15 cellular contexts compared by ENCODE assay signal in genomic region chr1:35561297-35561971, GRCh38. TPM values are rescaled to one million over a fixed set of nuclear protein-coding genes. Genes with fewer than 3 reads are reported as not detected.
DNase-seq lines count a peak whose midpoint lies in the region; ATAC-seq, FAIRE-seq and TF ChIP-seq lines count a peak whose summit lies in the region.
"Had no signal": no experiment of that assay in that cellular context is flagged by ENCODE, and none has a peak within 500 bp of the region (broad histone marks: within the 10 kb centered on the region; RNA-seq: fewer than 3 reads in every experiment).

No MANE protein-coding gene starts in this region.

- H2AFZ ChIP-seq in GM12878 (ENCODE audit: control insufficient read depth, low read depth, low read length) = no peak overlapping the region
- H2AFZ ChIP-seq: hepatocyte had no signal

- peaks cover 0 to 11% of the 10 kb centered on the region in 2 experiments; a peak in 2 of 4 replicates for H3K36me3 ChIP-seq in GM12878 (ENCODE audit: control insufficient read depth in 2 of 2, insufficient read depth in 2 of 2, low read length in 1 of 2)
- peaks cover 0 to 28% (median 0%) of the 10 kb centered on the region in 3 experiments for H3K36me3 ChIP-seq in naive thymus-derived CD4-positive, alpha-beta T cell (ENCODE audit: control insufficient read depth in 2 of 3, insufficient read depth in 3 of 3, low read length in 3 of 3)
- peaks cover 0 to 61% (median 0%) of the 10 kb centered on the region in 3 donors for H3K36me3 ChIP-seq in tibial nerve

- CTCF ChIA-PET in GM12878 (lab: Yijun Ruan, JAX) = interaction anchor here (0.6 to 4.9 kb wide), 4 partner anchors 20 to 155 kb away, joined by 4 to 69 read pairs (median 4); no protein-coding TSS in a partner anchor
- CTCF ChIA-PET in naive thymus-derived CD4-positive, alpha-beta T cell (lab: Charles Lee) = interaction anchor here (1.1 to 4.9 kb wide), 3 partner anchors 11 to 154 kb away, joined by 5 to 47 read pairs (median 7); partner anchors contain the start of gene TFAP2E

- no peak overlapping the region for H3K4me3 ChIP-seq in GM12878
- no peak overlapping the region for H3K4me3 ChIP-seq in naive thymus-derived CD4-positive, alpha-beta T cell (ENCODE audit: low read length)
- no peak overlapping the region for H3K4me3 ChIP-seq in tibial nerve
- H3K4me3 ChIP-seq: hepatocyte had no signal

- TF ChIP-seq EP300 in GM12878 (IDR thresholded peaks at IDR 0.05; ENCODE audit: borderline replicate concordance in 1 of 2, control insufficient read depth in 1 of 2, low read depth in 2 of 2, low read length in 2 of 2) (no peak), tibial nerve (IDR thresholded peaks at IDR 0.05) (no peak)

- DNase-seq in activated T-cell treated with anti-CD3 and anti-CD28 coated beads, Interleukin-2, amount 50 U/mL, for 24 hours = no peak
- no peak for DNase-seq in activated T-cell treated with anti-CD3 and anti-CD28 coated beads, Interleukin-2, amount 50 U/mL, for 72 hours
- DNase-seq in GM12878 (ENCODE audit: low read depth, low spot score) (no peak), tibial nerve (ENCODE audit: low spot score in 2 of 2) (no peak)
- DNase-seq in naive thymus-derived CD4-positive, alpha-beta T cell = peak in 1 of 9 donors; percentile 9
- DNase-seq in activated naive CD8-positive, alpha-beta T cell treated with anti-CD3 and anti-CD28 coated beads for 36 hours = no peak
- DNase-seq: activated CD4-positive, alpha-beta T cell treated with anti-CD3 and anti-CD28 coated beads, Interleukin-2, amount 50 U/mL, for 48 hours; activated naive CD4-positive, alpha-beta T cell treated with anti-CD3 and anti-CD28 coated beads for 36 hours; KG1; NCI-H526 treated with DMSO at 0.1 percent for 48 hours; T-helper 9 cell had no signal

- no peaks in the 10 kb centered on the region for H3K9me3 ChIP-seq in GM12878 (replicated peaks; ENCODE audit: control insufficient read depth, insufficient read depth, low read length)
- H3K9me3 ChIP-seq in naive thymus-derived CD4-positive, alpha-beta T cell (ENCODE audit: control insufficient read depth in 2 of 3, low read length in 3 of 3) = no peaks in the 10 kb centered on the region
- no peaks in the 10 kb centered on the region for H3K9me3 ChIP-seq in tibial nerve

- peak overlapping the region; percentile 42 for H3K27ac Mint-ChIP-seq in activated T-cell treated with anti-CD3 and anti-CD28 coated beads, Interleukin-2, amount 50 U/mL, for 24 hours
- no peak overlapping the region for H3K27ac Mint-ChIP-seq in activated T-cell treated with anti-CD3 and anti-CD28 coated beads, Interleukin-2, amount 50 U/mL, for 72 hours
- H3K27ac Mint-ChIP-seq in naive thymus-derived CD4-positive, alpha-beta T cell = peak overlapping the region in 7 of 9 donors; percentile 13 to 89 (median 73)
- no peak overlapping the region for H3K27ac Mint-ChIP-seq in activated naive CD8-positive, alpha-beta T cell treated with anti-CD3 and anti-CD28 coated beads for 36 hours

- TF ChIP-seq POLR2A in GM12878 (IDR thresholded peaks at IDR 0.05; ENCODE audit: low read depth, low read length) = no peak
- no peak for TF ChIP-seq POLR2A in tibial nerve (IDR thresholded peaks at IDR 0.05)

- H3K27me3 Mint-ChIP-seq in activated T-cell treated with anti-CD3 and anti-CD28 coated beads, Interleukin-2, amount 50 U/mL, for 24 hours = no peaks in the 10 kb centered on the region
- H3K27me3 Mint-ChIP-seq in activated T-cell treated with anti-CD3 and anti-CD28 coated beads, Interleukin-2, amount 50 U/mL, for 72 hours (ENCODE audit: low read depth) = no peaks in the 10 kb centered on the region
- no peaks in the 10 kb centered on the region for H3K27me3 Mint-ChIP-seq in naive thymus-derived CD4-positive, alpha-beta T cell
- no peaks in the 10 kb centered on the region for H3K27me3 Mint-ChIP-seq in activated naive CD8-positive, alpha-beta T cell treated with anti-CD3 and anti-CD28 coated beads for 36 hours
- H3K27me3 Mint-ChIP-seq: central memory CD8-positive, alpha-beta T cell had no signal

- H3K4me1 ChIP-seq in GM12878 (ENCODE audit: control insufficient read depth, insufficient read depth, low read length) = no peaks in the 10 kb centered on the region; the same call in 1 of the 2 replicates
- peaks cover 3 to 9% of the 10 kb centered on the region in 2 donors for H3K4me1 ChIP-seq in naive thymus-derived CD4-positive, alpha-beta T cell (ENCODE audit: control insufficient read depth in 2 of 2, insufficient read depth in 2 of 2, low read length in 2 of 2)
- H3K4me1 ChIP-seq in tibial nerve = peaks cover 0 to 46% (median 7%) of the 10 kb centered on the region in 4 donors

- TF ChIP-seq RAD21 in GM12878 (IDR thresholded peaks at IDR 0.05; ENCODE audit: insufficient read depth, low read depth, low read length) = no peak

- no peak for ATAC-seq in activated T-cell treated with anti-CD3 and anti-CD28 coated beads, Interleukin-2, amount 50 U/mL, for 72 hours (replicated peaks in 1 of 2)
- ATAC-seq in GM12878 (no peak), GM19452 (IDR thresholded peaks at IDR 0.05; ENCODE audit: unreplicated experiment) (no peak), HG02870 (IDR thresholded peaks at IDR 0.05; ENCODE audit: unreplicated experiment) (no peak)
- no peak for ATAC-seq in naive thymus-derived CD4-positive, alpha-beta T cell

- in situ Hi-C loops in GM12878 (cut with MboI) = loop anchor here (5.0 kb wide), 1 partner anchor 109 kb away; no protein-coding TSS in a partner anchor

- H3K27me3 ChIP-seq in GM12878 (replicated peaks in 1 of 2; ENCODE audit: control insufficient read depth in 2 of 2, insufficient read depth in 2 of 2, low read length in 1 of 2) = no peaks in the 10 kb centered on the region
- H3K27me3 ChIP-seq in naive thymus-derived CD4-positive, alpha-beta T cell (ENCODE audit: control insufficient read depth in 2 of 2, insufficient read depth in 2 of 2, low read length in 2 of 2) = no peaks in the 10 kb centered on the region
- H3K27me3 ChIP-seq in tibial nerve = no peaks in the 10 kb centered on the region
- H3K27me3 ChIP-seq: hepatocyte had no signal

- no peak overlapping the region for H3K9ac ChIP-seq in GM12878 (ENCODE audit: control insufficient read depth, insufficient read depth, low read length)

- BruUV-seq in GM12878 (replicated peaks; lab: Mats Ljungman, UMichigan) = no TSS peak

- intact Hi-C loops in GM12878 (cut with micrococcal nuclease; ENCODE audit: unreplicated experiment) = no loop called here
- intact Hi-C loops in naive thymus-derived CD4-positive, alpha-beta T cell (cut with micrococcal nuclease) = no loop called here

- H3K4me1 Mint-ChIP-seq in activated T-cell treated with anti-CD3 and anti-CD28 coated beads, Interleukin-2, amount 50 U/mL, for 24 hours (ENCODE audit: low read depth) = peaks cover 49% of the 10 kb centered on the region
- H3K4me1 Mint-ChIP-seq in activated T-cell treated with anti-CD3 and anti-CD28 coated beads, Interleukin-2, amount 50 U/mL, for 72 hours (ENCODE audit: low read depth) = peaks cover 54% of the 10 kb centered on the region
- H3K4me1 Mint-ChIP-seq in naive thymus-derived CD4-positive, alpha-beta T cell = peaks cover 23 to 49% (median 39%) of the 10 kb centered on the region in 7 donors
- H3K4me1 Mint-ChIP-seq in activated naive CD8-positive, alpha-beta T cell treated with anti-CD3 and anti-CD28 coated beads for 36 hours = peaks cover 34% of the 10 kb centered on the region

- H3K4me3 Mint-ChIP-seq in activated T-cell treated with anti-CD3 and anti-CD28 coated beads, Interleukin-2, amount 50 U/mL, for 24 hours = no peak overlapping the region
- H3K4me3 Mint-ChIP-seq in activated T-cell treated with anti-CD3 and anti-CD28 coated beads, Interleukin-2, amount 50 U/mL, for 72 hours = no peak overlapping the region
- peak overlapping the region in 3 of 10 donors; percentile 5 to 22 (median 14) for H3K4me3 Mint-ChIP-seq in naive thymus-derived CD4-positive, alpha-beta T cell
- no peak overlapping the region for H3K4me3 Mint-ChIP-seq in activated naive CD8-positive, alpha-beta T cell treated with anti-CD3 and anti-CD28 coated beads for 36 hours
- H3K4me3 Mint-ChIP-seq: activated naive CD4-positive, alpha-beta T cell treated with anti-CD3 and anti-CD28 coated beads for 36 hours; central memory CD8-positive, alpha-beta T cell had no signal

- H3K27ac ChIP-seq in GM12878 (ENCODE audit: control insufficient read depth, insufficient read depth) (no peak overlapping the region), tibial nerve (peak overlapping the region in 3 of 4 donors; percentile 2 to 99 (median 50))
- H3K27ac ChIP-seq in naive thymus-derived CD4-positive, alpha-beta T cell (ENCODE audit: low read depth, low read length) = no peak overlapping the region
- H3K27ac ChIP-seq: hepatocyte had no signal

- TF ChIP-seq CTCF in GM12878 (IDR thresholded peaks at IDR 0.05 in 2 of 3, conservative IDR thresholded peaks at IDR 0.05 in 1 of 3; ENCODE audit: control insufficient read depth in 2 of 3, extremely low read depth in 1 of 3, insufficient read depth in 1 of 3, low read depth in 3 of 3, low read length in 3 of 3) (no peak), tibial nerve (IDR thresholded peaks at IDR 0.05) (no peak)

- FAIRE-seq in GM12878 (lab: Jason Lieb, UNC) = no peak

- POLR2A ChIA-PET in GM12878 (lab: Charles Lee) = interaction anchor here (0.5 to 1.5 kb wide), 2 partner anchors 25 to 111 kb away, joined by 3 to 5 read pairs; no protein-coding TSS in a partner anchor
- POLR2A ChIA-PET in naive thymus-derived CD4-positive, alpha-beta T cell (lab: Charles Lee) = interaction anchor here (0.5 to 2.0 kb wide), 3 partner anchors 22 to 399 kb away, joined by 3 to 6 read pairs (median 3); no protein-coding TSS in a partner anchor

- WGBS in GM12878 (ENCODE audit: insufficient coverage, insufficient replicate concordance, low lambda C conversion rate, missing lambda C conversion rate) = 95% methylated on average over 10 of the region's 11 CpGs
- 73 to 75% methylated on average over 11 of the region's 11 CpGs for WGBS in tibial nerve, 2 donors

- SMC1A ChIA-PET in GM12878 (lab: Charles Lee; ENCODE audit: uncharacterized antibody, unreplicated experiment) = interaction anchor here (1.2 to 3.2 kb wide), 3 partner anchors 25 to 110 kb away, joined by 6 to 25 read pairs (median 11); no protein-coding TSS in a partner anchor

- no peaks in the 10 kb centered on the region for H3K9me3 Mint-ChIP-seq in activated T-cell treated with anti-CD3 and anti-CD28 coated beads, Interleukin-2, amount 50 U/mL, for 24 hours
- H3K9me3 Mint-ChIP-seq in activated T-cell treated with anti-CD3 and anti-CD28 coated beads, Interleukin-2, amount 50 U/mL, for 72 hours = no peaks in the 10 kb centered on the region
- H3K9me3 Mint-ChIP-seq in naive thymus-derived CD4-positive, alpha-beta T cell = no peaks in the 10 kb centered on the region
- H3K9me3 Mint-ChIP-seq in activated naive CD8-positive, alpha-beta T cell treated with anti-CD3 and anti-CD28 coated beads for 36 hours = no peaks in the 10 kb centered on the region
- H3K9me3 Mint-ChIP-seq: activated naive CD4-positive, alpha-beta T cell treated with anti-CD3 and anti-CD28 coated beads for 36 hours; central memory CD8-positive, alpha-beta T cell had no signal

- no peak overlapping the region for H3K4me2 ChIP-seq in GM12878 (ENCODE audit: control insufficient read depth, insufficient read depth)
- H3K4me2 ChIP-seq: hepatocyte had no signal

- RAD21 ChIA-PET in GM12878 (lab: Charles Lee; ENCODE audit: unreplicated experiment) = interaction anchor here (0.6 to 4.9 kb wide), 3 partner anchors 21 to 109 kb away, joined by 3 to 46 read pairs (median 5); no protein-coding TSS in a partner anchor

- H4K20me1 ChIP-seq in GM12878 (ENCODE audit: control insufficient read depth, insufficient read depth) = no peaks in the 10 kb centered on the region

- H3K79me2 ChIP-seq in GM12878 (ENCODE audit: control insufficient read depth, insufficient read depth, low read length) = peaks cover 21% of the 10 kb centered on the region

- peaks cover 73% of the 10 kb centered on the region for H3K36me3 Mint-ChIP-seq in activated T-cell treated with anti-CD3 and anti-CD28 coated beads, Interleukin-2, amount 50 U/mL, for 24 hours (ENCODE audit: low read depth)
- peaks cover 2 to 3% of the 10 kb centered on the region in 2 donors for H3K36me3 Mint-ChIP-seq in activated T-cell treated with anti-CD3 and anti-CD28 coated beads, Interleukin-2, amount 50 U/mL, for 72 hours (ENCODE audit: insufficient read depth in 2 of 2)
- H3K36me3 Mint-ChIP-seq in naive thymus-derived CD4-positive, alpha-beta T cell = peaks cover 0 to 8% (median 0%) of the 10 kb centered on the region in 5 donors
- peaks cover 9% of the 10 kb centered on the region for H3K36me3 Mint-ChIP-seq in activated naive CD8-positive, alpha-beta T cell treated with anti-CD3 and anti-CD28 coated beads for 36 hours

RNA-seq across cellular contexts. Expression of gene NCDN, which starts 3.8 kb away (rescaled TPM):
- total RNA-seq in activated T-cell treated with anti-CD3 and anti-CD28 coated beads, Interleukin-2, amount 50 U/mL, for 72 hours = 10 to 100 TPM; 23.7 to 24.7 TPM
- 16.7 and 20.9 TPM in 2 replicates for total RNA-seq in GM12878 (2013; cell fraction: nucleolus; rRNA removed)
- 11.2 and 14.8 TPM in 2 replicates for total RNA-seq in GM12878 (2014; rRNA removed)
- 5.3 and 6.0 TPM in 2 replicates for total RNA-seq in GM12878 (2014; rRNA removed; fragmentation: Illumina TruSeq; extraction: Trizol)
- 22.2 and 25.5 TPM in 2 replicates for total RNA-seq in GM12878 (2021)
- polyA plus RNA-seq in GM12878 (2011; ENCODE audit: low read depth) = 5.6 TPM
- 1.9 and 5.4 TPM in 2 replicates for polyA plus RNA-seq in GM12878 (2011; rRNA removed)
- 8.4 and 8.9 TPM in 2 replicates for polyA plus RNA-seq in GM12878 (2011; cell fraction: cytosol; rRNA removed)
- polyA plus RNA-seq in GM12878 (2011; cell fraction: nucleus; rRNA removed) = 20.0 and 25.2 TPM in 2 replicates
- polyA plus RNA-seq in GM12878 (2012) = 13.0 and 13.5 TPM in 2 replicates
- polyA plus RNA-seq in GM12878 (2014; fragmentation: Illumina TruSeq; extraction: Trizol) = 3.3 and 7.0 TPM in 2 replicates
- 1 to 10 TPM; 1.8 to 2.0 TPM for polyA plus RNA-seq in GM12878 (2014; fragmentation: Nextera tagmentation; extraction: Ambion mirVana)
- 17.0 and 21.0 TPM in 2 replicates for polyA plus RNA-seq in GM12878 (2014; rRNA removed)
- 10 to 100 TPM; 23.5 to 24.6 TPM for polyA plus RNA-seq in GM12878 (2016; fragmentation: Nextera tagmentation; extraction: Ambion mirVana)
- polyA minus RNA-seq in GM12878 (2011; rRNA and poly(A)+ RNA removed) = 5.9 and 6.7 TPM in 2 replicates
- 4.0 and 8.7 TPM in 2 replicates for polyA minus RNA-seq in GM12878 (2011; cell fraction: cytosol; rRNA and poly(A)+ RNA removed)
- polyA minus RNA-seq in GM12878 (2011; cell fraction: nucleus; rRNA and poly(A)+ RNA removed) = 9.8 and 12.9 TPM in 2 replicates
- total RNA-seq in naive thymus-derived CD4-positive, alpha-beta T cell = 10 to 100 TPM; 19.4 to 38.6 (median 26.4) TPM
- 10 to 100 TPM; 17.1 to 23.9 TPM for polyA plus RNA-seq in naive thymus-derived CD4-positive, alpha-beta T cell
- total RNA-seq in tibial nerve = 10 to 100 TPM; 25.9 to 36.9 (median 29.3) TPM
- total RNA-seq in activated naive CD8-positive, alpha-beta T cell treated with anti-CD3 and anti-CD28 coated beads for 36 hours = 10 to 100 TPM; 31.3 to 36.0 TPM

RNA-seq across cellular contexts. Expression of gene KIAA0319L, which starts 4.2 kb away (rescaled TPM):
- total RNA-seq in activated T-cell treated with anti-CD3 and anti-CD28 coated beads, Interleukin-2, amount 50 U/mL, for 72 hours = 10 to 100 TPM; 44.3 to 60.9 TPM
- 303 and 335 TPM in 2 replicates for total RNA-seq in GM12878 (2013; cell fraction: nucleolus; rRNA removed)
- total RNA-seq in GM12878 (2014; rRNA removed) (22.6 and 24.3 TPM in 2 replicates), GM12878 (2014; rRNA removed; fragmentation: Illumina TruSeq; extraction: Trizol) (20.7 and 22.1 TPM in 2 replicates), GM12878 (2021) (26.9 and 30.3 TPM in 2 replicates), tibial nerve (100 to 1,000 TPM in 1 of 4 donors, 10 to 100 TPM in 3; 57.0 to 115 (median 70.7) TPM)
- 34.7 TPM for polyA plus RNA-seq in GM12878 (2011; ENCODE audit: low read depth)
- polyA plus RNA-seq in GM12878 (2011; rRNA removed) (57.8 and 63.2 TPM in 2 replicates), GM12878 (2014; fragmentation: Illumina TruSeq; extraction: Trizol) (26.7 and 35.3 TPM in 2 replicates), GM12878 (2014; fragmentation: Nextera tagmentation; extraction: Ambion mirVana) (1 to 10 TPM; 2.6 to 5.9 TPM), GM12878 (2014; rRNA removed) (23.6 and 26.1 TPM in 2 replicates), GM12878 (2016; fragmentation: Nextera tagmentation; extraction: Ambion mirVana) (10 to 100 TPM; 24.7 to 26.5 TPM)
- polyA plus RNA-seq in GM12878 (2011; cell fraction: cytosol; rRNA removed) = 48.5 and 52.4 TPM in 2 replicates
- polyA plus RNA-seq in GM12878 (2011; cell fraction: nucleus; rRNA removed) = 87.3 and 100 TPM in 2 replicates
- 27.1 and 32.7 TPM in 2 replicates for polyA plus RNA-seq in GM12878 (2012)
- 90.8 and 95.8 TPM in 2 replicates for polyA minus RNA-seq in GM12878 (2011; rRNA and poly(A)+ RNA removed)
- polyA minus RNA-seq in GM12878 (2011; cell fraction: cytosol; rRNA and poly(A)+ RNA removed) = 14.3 and 21.3 TPM in 2 replicates
- polyA minus RNA-seq in GM12878 (2011; cell fraction: nucleus; rRNA and poly(A)+ RNA removed) = 82.8 and 101 TPM in 2 replicates
- total RNA-seq in naive thymus-derived CD4-positive, alpha-beta T cell = 10 to 100 TPM; 62.0 to 79.7 (median 65.6) TPM
- polyA plus RNA-seq in naive thymus-derived CD4-positive, alpha-beta T cell = 10 to 100 TPM; 22.2 to 36.6 TPM
- 10 to 100 TPM; 17.2 to 18.3 TPM for total RNA-seq in activated naive CD8-positive, alpha-beta T cell treated with anti-CD3 and anti-CD28 coated beads for 36 hours

RNA-seq across cellular contexts. Expression of gene TFAP2E, which starts 11.7 kb away (rescaled TPM):
- 1 to 10 TPM; 1.2 to 1.9 TPM for total RNA-seq in activated T-cell treated with anti-CD3 and anti-CD28 coated beads, Interleukin-2, amount 50 U/mL, for 72 hours
- total RNA-seq in GM12878 (2013; cell fraction: nucleolus; rRNA removed) = 0.61 TPM in 1 of 2 replicates, not detected in the other
- total RNA-seq in GM12878 (2014; rRNA removed) (0.34 and 0.76 TPM in 2 replicates), GM12878 (2014; rRNA removed; fragmentation: Illumina TruSeq; extraction: Trizol) (0.27 and 0.60 TPM in 2 replicates), GM12878 (2021) (0.85 and 0.93 TPM in 2 replicates), tibial nerve (1 to 10 TPM in 2 of 4 donors, under 1 TPM in 2; 0.44 to 3.3 (median 1.2) TPM)
- polyA plus RNA-seq in GM12878 (2011; ENCODE audit: low read depth) = 0.21 TPM
- polyA plus RNA-seq in GM12878 (2011; rRNA removed) (0.10 TPM in 1 of 2 replicates, not detected in the other), GM12878 (2014; fragmentation: Illumina TruSeq; extraction: Trizol) (0.52 and 0.71 TPM in 2 replicates), GM12878 (2014; fragmentation: Nextera tagmentation; extraction: Ambion mirVana) (under 1 TPM; 0.22 to 0.52 TPM), GM12878 (2014; rRNA removed) (1.1 and 1.4 TPM in 2 replicates), GM12878 (2016; fragmentation: Nextera tagmentation; extraction: Ambion mirVana) (1 to 10 TPM in 1 of 2 experiments, under 1 TPM in 1; 0.24 to 1.0 TPM)
- 0.03 TPM in 1 of 2 replicates, not detected in the other for polyA plus RNA-seq in GM12878 (2011; cell fraction: cytosol; rRNA removed)
- polyA plus RNA-seq in GM12878 (2011; cell fraction: nucleus; rRNA removed) = 0.45 and 0.54 TPM in 2 replicates
- polyA plus RNA-seq in GM12878 (2012) = 0.36 and 0.60 TPM in 2 replicates
- not detected in 2 replicates for polyA minus RNA-seq in GM12878 (2011; rRNA and poly(A)+ RNA removed)
- polyA minus RNA-seq in GM12878 (2011; cell fraction: cytosol; rRNA and poly(A)+ RNA removed) = not detected in 2 replicates
- polyA minus RNA-seq in GM12878 (2011; cell fraction: nucleus; rRNA and poly(A)+ RNA removed) = not detected in 2 replicates
- 1 to 10 TPM in 4 of 5 experiments, under 1 TPM in 1; 0.77 to 4.2 (median 2.8) TPM for total RNA-seq in naive thymus-derived CD4-positive, alpha-beta T cell
- polyA plus RNA-seq in naive thymus-derived CD4-positive, alpha-beta T cell = under 1 TPM; 0.13 to 0.51 TPM
- under 1 TPM; 0.27 to 0.32 TPM for total RNA-seq in activated naive CD8-positive, alpha-beta T cell treated with anti-CD3 and anti-CD28 coated beads for 36 hours
- total RNA-seq: hepatocyte had no signal

Comparison
In these comparisons a context has a peak if more than half of its experiments do, and no peak if none do; other contexts are left out.
1. H3K27ac Mint-ChIP-seq: peak in activated T-cell treated with anti-CD3 and anti-CD28 coated beads, Interleukin-2, amount 50 U/mL, for 24 hours (single experiment) and naive thymus-derived CD4-positive, alpha-beta T cell (7 of 9); none in activated T-cell treated with anti-CD3 and anti-CD28 coated beads, Interleukin-2, amount 50 U/mL, for 72 hours (single experiment) and activated naive CD8-positive, alpha-beta T cell treated with anti-CD3 and anti-CD28 coated beads for 36 hours (single experiment).
2. H3K27ac ChIP-seq: peak in tibial nerve (3 of 4); none in GM12878 (single experiment) and naive thymus-derived CD4-positive, alpha-beta T cell (single experiment).